ENCODE assay signal across 11 cellular contexts in genomic region chr3:125148836-125149235, GRCh38.
DNase-seq lines count a peak whose midpoint lies in the region; ATAC-seq and TF ChIP-seq lines count a peak whose summit lies in the region.
"Had no signal": no experiment of that assay in that cellular context is flagged by ENCODE, and none has a peak within 500 bp of the region (broad histone marks: within the 10 kb centered on the region; RNA-seq: fewer than 3 reads in every experiment).

No MANE protein-coding gene starts in this region.

- H3K9me3 ChIP-seq in ascending aorta (no peaks in the 10 kb centered on the region), thoracic aorta (no peaks in the 10 kb centered on the region)

- H3K4me1 ChIP-seq in ascending aorta: peaks cover 13 to 38% of the 10 kb centered on the region in 2 donors
- peaks cover 27 to 72% of the 10 kb centered on the region in 2 donors for H3K4me1 ChIP-seq in thoracic aorta (ENCODE audit: control insufficient read depth in 1 of 2, low read depth in 2 of 2)

- intact Hi-C loops in ascending aorta (cut with DNase I): no loop called here

- peak; percentile 12 for TF ChIP-seq POLR2A in GM18526 (IDR thresholded peaks at IDR 0.05; ENCODE audit: extremely low read depth, insufficient read length)

- H3K36me3 ChIP-seq in ascending aorta (no peaks in the 10 kb centered on the region), thoracic aorta (no peaks in the 10 kb centered on the region)

- no peak for ATAC-seq in thoracic aorta (ENCODE audit: insufficient number of reproducible peaks, low FRiP score, low read depth)

- peak in 1 of 2 donors; percentile 86 for DNase-seq in ascending aorta (ENCODE audit: low spot score in 2 of 2)
- peak; percentile 21 for DNase-seq in kidney glomerular epithelial cell (lab: John Stamatoyannopoulos, UW)
- peak; percentile 49 for DNase-seq in thoracic aorta (ENCODE audit: low spot score)
- no peak for DNase-seq in T-helper 2 cell
- DNase-seq in mesenteric fat pad (ENCODE audit: low spot score): no peak
- no peak for DNase-seq in DMS 273 (lab: John Stamatoyannopoulos, UW; ENCODE audit: unreplicated experiment)
- no peak for DNase-seq in KG1 (lab: John Stamatoyannopoulos, UW)
- DNase-seq: activated T-cell treated with anti-CD3 and anti-CD28 coated beads, Interleukin-2, amount 50 U/mL, for 48 hours; DMS53; dorsolateral prefrontal cortex had no signal

- no peaks in the 10 kb centered on the region for H3K27me3 ChIP-seq in ascending aorta
- no peaks in the 10 kb centered on the region for H3K27me3 ChIP-seq in thoracic aorta (replicated peaks; ENCODE audit: insufficient read depth)
- H3K27me3 ChIP-seq: dorsolateral prefrontal cortex had no signal

- H3K4me3 ChIP-seq in ascending aorta (peak overlapping the region in 1 of 2 donors; percentile 19), thoracic aorta (peak overlapping the region; percentile 32)
- H3K4me3 ChIP-seq: dorsolateral prefrontal cortex had no signal

- H3K27ac ChIP-seq in ascending aorta (peak overlapping the region; percentile 52 to 67), thoracic aorta (peak overlapping the region; percentile 51 to 54)

- TF ChIP-seq CTCF in ascending aorta (IDR thresholded peaks at IDR 0.05): no peak
- no peak for TF ChIP-seq CTCF in thoracic aorta (IDR thresholded peaks at IDR 0.05)

Comparison
In these comparisons a context has a peak if more than half of its experiments do, and no peak if none do; other contexts are left out.
1. DNase-seq: peak in kidney glomerular epithelial cell (single experiment) and thoracic aorta (single experiment); none in T-helper 2 cell (0 of 5), mesenteric fat pad (single experiment), DMS 273 (single experiment) and KG1 (single experiment).